ENCODE assay signal across 1 cellular context in the genomic region with DNA sequence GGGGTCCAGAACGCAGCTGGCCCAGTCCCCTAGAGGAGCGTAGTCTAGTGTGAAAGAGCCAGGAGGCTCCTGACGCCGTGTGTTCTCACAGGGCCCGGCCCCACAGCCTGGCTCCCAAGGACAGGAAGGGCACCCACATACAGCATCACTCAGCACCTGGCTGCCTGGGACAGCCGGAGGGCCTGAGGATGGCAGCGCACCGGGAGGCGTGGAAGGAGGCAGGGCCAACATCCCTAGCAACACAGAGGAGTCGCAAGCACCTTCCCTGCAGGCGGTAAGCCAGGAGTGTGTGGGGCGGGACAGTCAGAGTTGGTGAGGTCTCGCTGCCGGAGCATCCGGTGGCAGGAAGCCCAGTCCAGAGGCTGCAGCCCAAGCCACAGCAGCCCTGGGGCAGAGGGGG.
TF ChIP-seq lines count a peak whose summit lies in the region.

No MANE protein-coding gene starts in this region.

TF ChIP-seq in H1, 55 proteins besides CTCF, POLR2A, EP300 and RAD21 (continued from another document):
- TF ChIP-seq MAFK (IDR thresholded peaks at IDR 0.05; ENCODE audit: low read depth, low read length) (no peak), PHF8 (conservative IDR thresholded peaks at IDR 0.05; ENCODE audit: low read depth, low read length) (no peak), CTBP2 (IDR thresholded peaks at IDR 0.05; ENCODE audit: borderline replicate concordance, insufficient read depth, insufficient read length, low read length) (no peak), SAP30 (IDR thresholded peaks at IDR 0.05; ENCODE audit: insufficient read depth, insufficient replicate concordance, low read length) (no peak), BACH1 (IDR thresholded peaks at IDR 0.05; ENCODE audit: low read length) (no peak), SP4 (IDR thresholded peaks at IDR 0.05; ENCODE audit: low read length) (no peak)
TF ChIP-seq in H1: peak in this region for 0.
